9 cellular contexts compared by ENCODE assay signal in genomic region chr12:123142948-123143752, GRCh38. TPM values are rescaled to one million over a fixed set of nuclear protein-coding genes. Genes with fewer than 3 reads are reported as not detected.
DNase-seq lines count a peak whose midpoint lies in the region; ATAC-seq and TF ChIP-seq lines count a peak whose summit lies in the region.
"Had no signal": no experiment of that assay in that cellular context is flagged by ENCODE, and none has a peak within 500 bp of the region (broad histone marks: within the 10 kb centered on the region; RNA-seq: fewer than 3 reads in every experiment).

No MANE protein-coding gene starts in this region.

- CTCF ChIA-PET in PC-9 (lab: Charles Lee), result interaction anchor here (1.2 kb wide), 1 partner anchor 99 kb away, joined by 3 read pairs; no protein-coding TSS in a partner anchor

- H3K4me1 ChIP-seq in PC-9 (replicated peaks; ENCODE audit: insufficient read depth), result peaks cover 45% of the 10 kb centered on the region
- peaks cover 10 to 73% (median 44%) of the 10 kb centered on the region in 3 donors for H3K4me1 ChIP-seq in gastroesophageal sphincter
- H3K4me1 ChIP-seq in suprapubic skin, result peaks cover 47% of the 10 kb centered on the region

- no peak overlapping the region for H2AFZ ChIP-seq in PC-9

- TF ChIP-seq POLR2A in gastroesophageal sphincter (IDR thresholded peaks at IDR 0.05), result no peak
- TF ChIP-seq POLR2A in suprapubic skin (IDR thresholded peaks at IDR 0.05), result no peak

- 21 to 27% methylated on average over 3 to 8 of the region's 11 CpGs for WGBS in gastroesophageal sphincter (ENCODE audit: low coverage in 1 of 2), 2 donors
- 62% methylated on average over 11 of the region's 11 CpGs for WGBS in suprapubic skin

- no TSS peak for BruUV-seq in PC-9 (replicated peaks; lab: Mats Ljungman, UMichigan)

- H3K27ac ChIP-seq in PC-9 (peak overlapping the region; percentile 81), gastroesophageal sphincter (peak overlapping the region; percentile 66 to 86 (median 84)), suprapubic skin (peak overlapping the region; percentile 73)
- H3K27ac ChIP-seq: 22Rv1 had no signal

- DNase-seq in DMS 273 (lab: John Stamatoyannopoulos, UW; ENCODE audit: unreplicated experiment) (peak; percentile 33), DMS 273 treated with DMSO at 0.1 percent for 48 hours (lab: John Stamatoyannopoulos, UW) (no peak), PC-9 (peak in 1 of 2 experiments; percentile 52), suprapubic skin (ENCODE audit: low spot score in 2 of 2) (peak; percentile 42 to 71), AG08395 (ENCODE audit: low spot score) (no peak)
- no peak for DNase-seq in activated CD4-positive, alpha-beta T cell treated with anti-CD3 and anti-CD28 coated beads, Interleukin-2, amount 50 U/mL, for 4 hours

- peaks cover 26% of the 10 kb centered on the region for H3F3A ChIP-seq in PC-9 (ENCODE audit: insufficient read depth, low read depth)

- ATAC-seq in gastroesophageal sphincter (peak; percentile 40), GM18502 (IDR thresholded peaks at IDR 0.05; ENCODE audit: poor library complexity, unreplicated experiment) (no peak)

- H3K9me2 ChIP-seq in PC-9 (ENCODE audit: insufficient read depth), result no peaks in the 10 kb centered on the region

- TF ChIP-seq CTCF in PC-9 (conservative IDR thresholded peaks at IDR 0.05), result no peak
- TF ChIP-seq CTCF in gastroesophageal sphincter (IDR thresholded peaks at IDR 0.05), result peak in 1 of 4 experiments; percentile 11
- TF ChIP-seq CTCF in suprapubic skin (IDR thresholded peaks at IDR 0.05), result no peak

- POLR2A ChIA-PET in PC-9 (lab: Charles Lee; ENCODE audit: unreplicated experiment), result interaction anchor here (0.6 to 0.7 kb wide), 2 partner anchors 12 to 148 kb away, joined by 5 to 7 read pairs; no protein-coding TSS in a partner anchor

- H3K9me3 ChIP-seq in PC-9 (ENCODE audit: insufficient read depth, low read depth) (no peaks in the 10 kb centered on the region), gastroesophageal sphincter (no peaks in the 10 kb centered on the region), suprapubic skin (no peaks in the 10 kb centered on the region)

- H3K4me3 ChIP-seq in PC-9, result no peak overlapping the region
- H3K4me3 ChIP-seq in gastroesophageal sphincter, result no peak overlapping the region
- no peak overlapping the region for H3K4me3 ChIP-seq in suprapubic skin

- intact Hi-C loops in PC-9 (cut with micrococcal nuclease; ENCODE audit: unreplicated experiment), result loop anchor here (2.0 kb wide), 2 partner anchors 16 to 80 kb away; no protein-coding TSS in a partner anchor

- H3K4me2 ChIP-seq in PC-9, result peak overlapping the region; percentile 81; the same call in 1 of the 2 replicates

- H3K36me3 ChIP-seq in PC-9 (ENCODE audit: low read depth) (peaks cover 4% of the 10 kb centered on the region; the same call in 1 of the 2 replicates), gastroesophageal sphincter (no peaks in the 10 kb centered on the region), suprapubic skin (no peaks in the 10 kb centered on the region)

- no peaks in the 10 kb centered on the region for H3K27me3 ChIP-seq in PC-9 (ENCODE audit: insufficient read depth, low read depth)
- H3K27me3 ChIP-seq in gastroesophageal sphincter, result no peaks in the 10 kb centered on the region
- no peaks in the 10 kb centered on the region for H3K27me3 ChIP-seq in suprapubic skin

- H3K79me2 ChIP-seq in PC-9 (ENCODE audit: low read depth), result peaks cover 67% of the 10 kb centered on the region

- H4K20me1 ChIP-seq in PC-9 (ENCODE audit: insufficient read depth), result no peaks in the 10 kb centered on the region

- TF ChIP-seq EP300 in gastroesophageal sphincter (IDR thresholded peaks at IDR 0.05) (no peak), suprapubic skin (IDR thresholded peaks at IDR 0.05) (no peak)

RNA-seq across cellular contexts. Expression of gene PITPNM2, which starts 7.7 kb away (rescaled TPM):
- total RNA-seq in PC-9 (2021) (16.6 and 21.6 TPM in 2 replicates), gastroesophageal sphincter (10 to 100 TPM in 3 of 4 donors, 1 to 10 TPM in 1; 9.9 to 20.4 (median 16.4) TPM), suprapubic skin (10 to 100 TPM in 1 of 4 donors, 1 to 10 TPM in 3; 5.9 to 11.8 (median 6.9) TPM)

Comparison
In these comparisons a context has a peak if more than half of its experiments do, and no peak if none do; other contexts are left out.
1. DNase-seq: peak in DMS 273 (single experiment) and suprapubic skin (2 of 2); none in DMS 273 treated with DMSO at 0.1 percent for 48 hours (single experiment), AG08395 (single experiment) and activated CD4-positive, alpha-beta T cell treated with anti-CD3 and anti-CD28 coated beads, Interleukin-2, amount 50 U/mL, for 4 hours (0 of 2).
2. Peak in every context shown above with its lines, with median percentiles within 50 percentile points of each other: H3K27ac ChIP-seq.